Comparison of ENCODE assay signal across 1 cellular context in genomic region chr2:130390460-130391057, GRCh38.
TF ChIP-seq lines count a peak whose summit lies in the region.

No MANE protein-coding gene starts in this region.

TF ChIP-seq in endothelial cell of umbilical vein, 7 proteins besides CTCF, POLR2A, EP300 and RAD21 (continued from another document):
- TF ChIP-seq EZH2 (IDR thresholded peaks at IDR 0.05; ENCODE audit: borderline replicate concordance, low read depth, low read length, severe bottlenecking), result no peak
- TF ChIP-seq GATA2 (IDR thresholded peaks at IDR 0.05; ENCODE audit: insufficient read depth, insufficient read length, low read depth, low read length), result no peak
- no peak for TF ChIP-seq MYC (IDR thresholded peaks at IDR 0.05; ENCODE audit: low read depth, low read length)
